8 cellular contexts compared by ENCODE assay signal in the genomic region with DNA sequence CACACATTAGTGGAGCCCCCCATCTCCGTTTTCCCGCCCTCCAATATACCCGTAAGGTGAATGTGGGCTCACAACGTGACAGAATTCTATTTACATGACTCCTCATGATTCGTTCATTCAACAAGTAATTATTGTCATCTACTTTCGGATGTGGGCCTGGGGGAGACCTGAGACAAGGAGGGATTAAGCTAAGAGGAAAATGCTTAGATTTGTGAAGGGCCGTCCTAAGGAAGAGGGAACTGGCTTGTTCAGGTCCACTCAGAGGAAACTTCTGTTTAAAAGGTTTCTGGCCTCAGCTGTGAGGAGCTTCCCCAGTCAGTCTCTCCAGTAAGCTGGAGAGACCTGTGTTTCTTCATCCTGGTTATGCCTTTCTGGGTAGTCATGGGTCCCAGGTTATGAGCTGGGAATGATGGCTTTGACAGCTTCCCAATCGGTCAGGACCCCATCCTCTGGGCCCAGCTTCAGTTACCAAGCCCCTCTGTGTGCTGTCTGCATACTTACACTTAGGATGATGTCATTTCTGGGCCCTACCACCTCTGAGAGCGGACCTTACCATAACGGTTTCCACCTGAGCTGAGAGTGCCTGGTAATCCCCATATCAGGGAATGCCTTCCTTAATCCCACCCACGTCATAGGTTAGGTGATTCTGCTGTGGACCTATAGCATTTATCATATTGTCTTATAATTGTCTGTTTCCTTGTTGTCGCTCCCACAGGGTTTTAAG. TPM values are rescaled to one million over a fixed set of nuclear protein-coding genes. Genes with fewer than 3 reads are reported as not detected.
DNase-seq lines count a peak whose midpoint lies in the region; ATAC-seq and TF ChIP-seq lines count a peak whose summit lies in the region.

No MANE protein-coding gene starts in this region.

- no peak overlapping the region for H2AK5ac ChIP-seq in neuronal stem cell (ENCODE audit: low read depth, low read length)

- H3K18ac ChIP-seq in neuronal stem cell (ENCODE audit: low read length) = no peak overlapping the region

- H3K36me3 ChIP-seq in MG63 (peaks cover 9% of the 10 kb centered on the region), neuronal stem cell (replicated peaks in 1 of 2; ENCODE audit: control insufficient read depth in 2 of 2, insufficient read depth in 2 of 2, low read length in 2 of 2) (peaks cover 0 to 11% of the 10 kb centered on the region in 2 donors)

- peaks cover 9 to 13% of the 10 kb centered on the region in 2 donors for H3K4me1 ChIP-seq in neuronal stem cell (ENCODE audit: control insufficient read depth in 2 of 2, insufficient read depth in 1 of 2, low read depth in 1 of 2, low read length in 2 of 2)

- H3K9ac ChIP-seq in neuronal stem cell (ENCODE audit: low read depth, low read length, poor library complexity) = no peak overlapping the region

- no CpG with 5 or more reads among the region's 12 CpGs for WGBS in neuronal stem cell (ENCODE audit: extremely low coverage in 2 of 2, insufficient read length in 2 of 2, insufficient replicate concordance in 1 of 2), 2 donors

- H3K23ac ChIP-seq in neuronal stem cell (ENCODE audit: low read depth, low read length, poor library complexity) = no peak overlapping the region

- H3K4me3 ChIP-seq in MG63 (peak overlapping the region; percentile 80), choroid plexus epithelial cell (ENCODE audit: low read depth, low read length) (peak overlapping the region; percentile 84), neuronal stem cell (ENCODE audit: low read length in 2 of 2) (peak overlapping the region in 1 of 2 donors; percentile 84)

- H3K79me1 ChIP-seq in neuronal stem cell (ENCODE audit: low read depth, low read length) = peaks cover 6% of the 10 kb centered on the region

- H2BK120ac ChIP-seq in neuronal stem cell (ENCODE audit: low read depth, low read length) = no peak overlapping the region

- H3K4me2 ChIP-seq in neuronal stem cell (ENCODE audit: insufficient read depth, low read length, poor library complexity, severe bottlenecking) = no peak overlapping the region

- H3K27me3 ChIP-seq in MG63 = no peaks in the 10 kb centered on the region
- H3K27me3 ChIP-seq in neuronal stem cell (ENCODE audit: control insufficient read depth in 3 of 3, insufficient read depth in 3 of 3, low read depth in 1 of 3, low read length in 3 of 3) = no peaks in the 10 kb centered on the region

- no peak overlapping the region for H4K91ac ChIP-seq in neuronal stem cell (ENCODE audit: low read depth, low read length, poor library complexity)

- no peak overlapping the region for H2BK15ac ChIP-seq in neuronal stem cell (ENCODE audit: low read length)

- no peak overlapping the region for H3K27ac ChIP-seq in neuronal stem cell (replicated peaks; ENCODE audit: low read length)

- no peak overlapping the region for H3K14ac ChIP-seq in neuronal stem cell (ENCODE audit: low read length)

- H2AFZ ChIP-seq in neuronal stem cell (ENCODE audit: low read length) = peak overlapping the region; percentile 92

- no peak overlapping the region for H3K4ac ChIP-seq in neuronal stem cell (ENCODE audit: low read length)

- no peak for TF ChIP-seq CTCF in choroid plexus epithelial cell (conservative IDR thresholded peaks at IDR 0.05; ENCODE audit: low read depth, low read length)

- no peak overlapping the region for H4K8ac ChIP-seq in neuronal stem cell (ENCODE audit: low read depth, low read length)

- H2BK12ac ChIP-seq in neuronal stem cell (ENCODE audit: low read length) = no peak overlapping the region

- no peaks in the 10 kb centered on the region for H3K9me3 ChIP-seq in MG63
- H3K9me3 ChIP-seq in neuronal stem cell (replicated peaks in 1 of 2; ENCODE audit: control insufficient read depth in 2 of 2, insufficient read depth in 1 of 2, low read depth in 1 of 2, low read length in 2 of 2) = no peaks in the 10 kb centered on the region

- ATAC-seq in GM18861 (IDR thresholded peaks at IDR 0.05; ENCODE audit: unreplicated experiment) = no peak
- no peak for ATAC-seq in GM18858 (IDR thresholded peaks at IDR 0.05; ENCODE audit: unreplicated experiment)
- no peak for ATAC-seq in GM21515 (IDR thresholded peaks at IDR 0.05; ENCODE audit: unreplicated experiment)
- ATAC-seq in HG02623 (IDR thresholded peaks at IDR 0.05; ENCODE audit: unreplicated experiment) = no peak

- DNase-seq in DMS53 treated with DMSO at 0.1 percent for 48 hours (lab: John Stamatoyannopoulos, UW; ENCODE audit: unreplicated experiment) = peak; percentile 42
- no peak for DNase-seq in MG63
- no peak for DNase-seq in choroid plexus epithelial cell (ENCODE audit: low read depth)
- DNase-seq in neuronal stem cell (ENCODE audit: low spot score) = no peak

- H2BK5ac ChIP-seq in neuronal stem cell (ENCODE audit: low read length) = no peak overlapping the region

RNA-seq across cellular contexts. Expression of a gene that starts 0.7 kb away (rescaled TPM):
- 89.7 and 147 TPM in 2 replicates for total RNA-seq in MG63 (2014; rRNA removed; shearing (Covaris generic); ENCODE audit: low replicate concordance)
- 64.6 TPM for polyA plus RNA-seq in neuronal stem cell (2013, experiment 1 of 2)
- polyA plus RNA-seq in neuronal stem cell (2013, experiment 2 of 2) = 61.4 TPM

RNA-seq across cellular contexts. Expression of a gene that starts 49.3 kb away (rescaled TPM):
- 40.7 and 62.5 TPM in 2 replicates for total RNA-seq in MG63 (2014; rRNA removed; shearing (Covaris generic); ENCODE audit: low replicate concordance)
- polyA plus RNA-seq in neuronal stem cell (2013, experiment 1 of 2) = 105 TPM
- 97.3 TPM for polyA plus RNA-seq in neuronal stem cell (2013, experiment 2 of 2)
